In the genomic region with DNA sequence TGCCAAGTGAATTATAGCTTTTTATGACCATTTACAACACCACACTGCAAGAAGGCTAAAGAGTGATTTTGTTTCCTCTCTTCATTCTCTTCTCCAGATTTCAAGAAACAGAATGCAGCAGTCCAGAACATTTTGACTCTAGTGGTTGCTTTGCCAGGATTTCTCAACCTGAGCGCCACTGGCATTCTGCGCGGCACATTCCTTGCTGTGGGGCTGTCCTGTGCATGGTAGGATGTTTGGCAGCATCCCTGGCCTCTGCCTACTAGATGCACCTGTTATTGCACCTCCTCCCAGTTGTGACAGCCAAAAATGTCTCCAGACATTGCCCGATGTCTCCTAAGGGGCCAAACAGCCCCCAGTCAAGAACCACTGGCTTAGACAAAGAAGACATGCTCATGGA, we compare ENCODE assay signal across 20 cellular contexts. TPM values are rescaled to one million over a fixed set of nuclear protein-coding genes. Genes with fewer than 3 reads are reported as not detected.
"Had no signal": no experiment of that assay in that cellular context is flagged by ENCODE, and none has a peak within 500 bp of the region (broad histone marks: within the 10 kb centered on the region; RNA-seq: fewer than 3 reads in every experiment).

No MANE protein-coding gene starts in this region.

- H3K27me3 ChIP-seq: gastroesophageal sphincter, hepatocyte, testis, transverse colon had no signal

- H3K9me3 ChIP-seq: esophagus squamous epithelium, gastroesophageal sphincter, prostate gland, testis, transverse colon had no signal

- H3K27ac ChIP-seq: esophagus squamous epithelium, gastroesophageal sphincter, hepatocyte, parathyroid adenoma, prostate gland, skin epidermis, testis, transverse colon had no signal

- H3K9ac ChIP-seq: parathyroid adenoma had no signal

- H3K36me3 ChIP-seq: esophagus squamous epithelium, gastroesophageal sphincter, prostate gland, transverse colon had no signal

- H3K4me2 ChIP-seq: hepatocyte had no signal

- ATAC-seq: effector memory CD8-positive, alpha-beta T cell; gastroesophageal sphincter; sciatic nerve; stimulated activated naive B cell treated with anti-CD40 and anti-IgM and Interleukin-4, amounts not matched to agents 10 μg/mL and 1 μg/mL and 100 μg/mL, for 72 hours; stimulated activated naive CD8-positive, alpha-beta T cell treated with anti-CD3 and anti-CD28 coated beads, Interleukin-15, amount 100 ng/mL, for 72 hours had no signal

- H3K4me1 ChIP-seq: esophagus squamous epithelium, gastroesophageal sphincter, parathyroid adenoma, prostate gland, testis, transverse colon had no signal

- DNase-seq: effector memory CD8-positive, alpha-beta T cell; esophagus squamous epithelium; foreskin fibroblast; kidney glomerular epithelial cell; mesendoderm; naive B cell; stimulated activated CD4-positive, alpha-beta T cell treated with anti-CD3 and anti-CD28 coated beads, Interleukin-2, amount 100 ng/mL, for 24 hours; stimulated activated CD4-positive, alpha-beta T cell treated with anti-CD3 and anti-CD28 coated beads, Interleukin-4, amount 100 ng/mL, for 4 hours; stimulated activated naive B cell treated with anti-CD40 and anti-IgM and Interleukin-4, amounts not matched to agents 10 μg/mL and 1 μg/mL and 100 μg/mL, for 72 hours; stimulated activated naive CD8-positive, alpha-beta T cell treated with anti-CD3 and anti-CD28 coated beads, Interleukin-15, amount 100 ng/mL, for 72 hours; testis; transverse colon had no signal

- H2AFZ ChIP-seq: hepatocyte, parathyroid adenoma had no signal

- H3K79me2 ChIP-seq: hepatocyte, parathyroid adenoma had no signal

- H3K4me3 ChIP-seq: esophagus squamous epithelium, gastroesophageal sphincter, hepatocyte, prostate gland, skin epidermis, testis, transverse colon had no signal

RNA-seq across cellular contexts. Expression of a gene that starts 46.7 kb away (rescaled TPM):
- total RNA-seq: epithelial cell of proximal tubule, lung microvascular endothelial cell had no signal
